ENCODE assay signal across 2 cellular contexts in the genomic region with DNA sequence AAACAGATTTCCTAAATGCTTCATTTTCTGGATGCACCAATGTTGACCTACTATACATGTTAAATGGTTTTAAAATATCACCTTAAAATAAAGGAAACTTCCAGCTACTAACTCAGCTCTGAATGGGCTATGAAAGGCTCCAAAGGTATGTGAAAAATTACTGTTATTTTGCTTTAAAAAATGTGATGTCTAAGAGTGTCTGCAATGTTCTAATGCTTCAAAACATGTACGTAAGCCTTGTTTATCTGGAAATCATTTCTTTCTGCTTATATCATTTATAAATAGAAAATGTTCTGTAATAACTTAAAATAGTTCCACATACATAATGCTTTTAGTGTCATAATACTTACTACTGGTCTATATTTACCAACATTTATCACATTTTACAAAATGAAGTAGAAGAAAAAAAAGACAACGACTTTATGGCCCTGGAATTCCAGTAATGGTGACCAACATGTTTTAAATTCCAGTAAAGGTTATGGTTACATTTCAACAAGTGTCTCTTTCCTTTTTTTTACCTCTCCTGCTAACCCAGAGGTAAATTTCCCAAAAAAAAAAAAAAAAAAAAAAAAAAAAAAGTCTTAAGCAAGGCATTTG.
TF ChIP-seq lines count a peak whose summit lies in the region.

No MANE protein-coding gene starts in this region.

TF ChIP-seq in IMR-90, 13 proteins besides CTCF, POLR2A, EP300 and RAD21:
- TF ChIP-seq MXI1 (IDR thresholded peaks at IDR 0.05; ENCODE audit: borderline replicate concordance, low read depth, low read length) (no peak), FOS (IDR thresholded peaks at IDR 0.05; ENCODE audit: low read depth, low read length) (no peak), RFX5 (IDR thresholded peaks at IDR 0.05; ENCODE audit: low read depth, low read length) (no peak), SMC3 (IDR thresholded peaks at IDR 0.05; ENCODE audit: low read depth, low read length) (no peak), BHLHE40 (IDR thresholded peaks at IDR 0.05; ENCODE audit: low read depth, low read length) (no peak), NFE2L2 (IDR thresholded peaks at IDR 0.05; ENCODE audit: low read depth, low read length) (no peak), MAFK (IDR thresholded peaks at IDR 0.05; ENCODE audit: low read depth, low read length) (no peak)
- TF ChIP-seq, protein P1, sequence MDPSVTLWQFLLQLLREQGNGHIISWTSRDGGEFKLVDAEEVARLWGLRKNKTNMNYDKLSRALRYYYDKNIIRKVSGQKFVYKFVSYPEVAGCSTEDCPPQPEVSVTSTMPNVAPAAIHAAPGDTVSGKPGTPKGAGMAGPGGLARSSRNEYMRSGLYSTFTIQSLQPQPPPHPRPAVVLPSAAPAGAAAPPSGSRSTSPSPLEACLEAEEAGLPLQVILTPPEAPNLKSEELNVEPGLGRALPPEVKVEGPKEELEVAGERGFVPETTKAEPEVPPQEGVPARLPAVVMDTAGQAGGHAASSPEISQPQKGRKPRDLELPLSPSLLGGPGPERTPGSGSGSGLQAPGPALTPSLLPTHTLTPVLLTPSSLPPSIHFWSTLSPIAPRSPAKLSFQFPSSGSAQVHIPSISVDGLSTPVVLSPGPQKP (IDR thresholded peaks at IDR 0.05; ENCODE audit: borderline replicate concordance, low read depth, low read length) = no peak

TF ChIP-seq in endothelial cell of umbilical vein, 7 proteins besides CTCF, POLR2A, EP300 and RAD21:
- TF ChIP-seq, protein P2, sequence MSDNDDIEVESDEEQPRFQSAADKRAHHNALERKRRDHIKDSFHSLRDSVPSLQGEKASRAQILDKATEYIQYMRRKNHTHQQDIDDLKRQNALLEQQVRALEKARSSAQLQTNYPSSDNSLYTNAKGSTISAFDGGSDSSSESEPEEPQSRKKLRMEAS (IDR thresholded peaks at IDR 0.05; ENCODE audit: insufficient read depth, insufficient read length) = no peak
- no peak for TF ChIP-seq FOS (IDR thresholded peaks at IDR 0.05; ENCODE audit: borderline replicate concordance, insufficient read depth, low read length)
- TF ChIP-seq MYC (IDR thresholded peaks at IDR 0.05; ENCODE audit: low read depth, low read length) = no peak
- TF ChIP-seq JUN (IDR thresholded peaks at IDR 0.05; ENCODE audit: borderline replicate concordance, insufficient read depth, insufficient read length, low read depth) = no peak
- no peak for TF ChIP-seq EZH2 (IDR thresholded peaks at IDR 0.05; ENCODE audit: borderline replicate concordance, low read depth, low read length, severe bottlenecking)
- TF ChIP-seq GATA2 (IDR thresholded peaks at IDR 0.05; ENCODE audit: insufficient read depth, insufficient read length, low read depth, low read length) = no peak
- no peak for TF ChIP-seq POLR2AphosphoS5 (IDR thresholded peaks at IDR 0.05; ENCODE audit: insufficient read depth, low read depth, low read length)
